Comparison of ENCODE assay signal across 20 cellular contexts in genomic region chr14:38090506-38090905, GRCh38.
"Had no signal": no experiment of that assay in that cellular context is flagged by ENCODE, and none has a peak within 500 bp of the region (broad histone marks: within the 10 kb centered on the region; RNA-seq: fewer than 3 reads in every experiment).

No MANE protein-coding gene starts in this region.

- H3K36me3 ChIP-seq: breast epithelium, gastroesophageal sphincter, right atrium auricular region, suprapubic skin, tibial artery had no signal

- H3K79me2 ChIP-seq: hepatocyte had no signal

- H3K4me3 ChIP-seq: breast epithelium, gastroesophageal sphincter, hepatocyte, right atrium auricular region, smooth muscle cell, suprapubic skin, tibial artery had no signal

- ATAC-seq: activated CD4-positive, alpha-beta T cell treated with anti-CD3 and anti-CD28 coated beads for 36 hours; activated CD8-positive, alpha-beta memory T cell treated with anti-CD3 and anti-CD28 coated beads, Interleukin-2, amount 10 ng/mL, durations not matched to agents 7 days and 5 days; activated CD8-positive, alpha-beta T cell treated with anti-CD3 and anti-CD28 coated beads, Interleukin-2, amount 10 ng/mL, durations not matched to agents 7 days and 5 days; activated naive CD4-positive, alpha-beta T cell treated with anti-CD3 and anti-CD28 coated beads, Interleukin-2, amount 50 U/mL, for 72 hours; activated T-cell treated with anti-CD3 and anti-CD28 coated beads, Interleukin-2, amount 50 U/mL, for 72 hours; gastroesophageal sphincter; left ventricle myocardium superior; stimulated activated naive B cell treated with anti-CD40 and anti-IgM and Interleukin-4, amounts not matched to agents 10 μg/mL and 1 μg/mL and 100 μg/mL, for 72 hours had no signal

- H3K27ac ChIP-seq: breast epithelium, gastroesophageal sphincter, hepatocyte, right atrium auricular region, suprapubic skin, tibial artery had no signal

- H3K4me1 ChIP-seq: breast epithelium, gastroesophageal sphincter, right atrium auricular region, suprapubic skin had no signal

- DNase-seq: activated CD4-positive, alpha-beta T cell treated with anti-CD3 and anti-CD28 coated beads for 36 hours; activated CD4-positive, CD25-positive, alpha-beta regulatory T cell; activated CD8-positive, alpha-beta memory T cell treated with anti-CD3 and anti-CD28 coated beads, Interleukin-2, amount 10 ng/mL, durations not matched to agents 7 days and 5 days; activated CD8-positive, alpha-beta T cell treated with anti-CD3 and anti-CD28 coated beads, Interleukin-2, amount 10 ng/mL, durations not matched to agents 7 days and 5 days; activated naive CD4-positive, alpha-beta T cell; activated T-cell treated with anti-CD3 and anti-CD28 coated beads, Interleukin-2, amount 50 U/mL, for 72 hours; central memory CD4-positive, alpha-beta T cell; islet precursor cell; left ventricle myocardium superior; occipital lobe; stimulated activated CD4-positive, alpha-beta T cell treated with anti-CD3 and anti-CD28 coated beads, Interleukin-2, amount 100 ng/mL, for 24 hours; stimulated activated naive B cell treated with anti-CD40 and anti-IgM and Interleukin-4, amounts not matched to agents 10 μg/mL and 1 μg/mL and 100 μg/mL, for 72 hours; tibial artery had no signal

- H3K27me3 ChIP-seq: breast epithelium, gastroesophageal sphincter, hepatocyte, right atrium auricular region, suprapubic skin, tibial artery had no signal

- H2AFZ ChIP-seq: hepatocyte had no signal

- H3K4me2 ChIP-seq: hepatocyte, smooth muscle cell had no signal
